18 cellular contexts compared by ENCODE assay signal in the genomic region with DNA sequence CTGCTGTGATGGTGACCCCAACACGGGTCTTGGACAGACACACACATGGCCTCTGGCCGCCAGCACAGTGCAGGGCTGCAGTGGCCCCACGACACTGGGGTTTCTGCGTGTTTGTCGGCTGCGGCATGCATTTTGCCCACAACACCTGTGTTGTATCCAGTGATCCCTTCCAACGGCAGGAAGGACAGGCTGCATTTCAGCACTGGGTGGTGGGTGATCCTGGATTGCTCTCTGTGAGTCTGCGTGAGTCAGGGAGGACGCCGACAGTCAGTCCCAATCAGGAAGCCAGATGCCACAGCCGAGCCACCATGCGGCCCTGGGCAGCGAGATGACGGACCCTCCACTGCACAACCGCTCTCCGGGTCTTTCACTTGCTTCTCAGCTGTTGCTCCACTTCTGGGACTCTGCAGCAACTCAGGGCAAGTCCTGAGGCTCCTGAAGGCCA. TPM values are rescaled to one million over a fixed set of nuclear protein-coding genes. Genes with fewer than 3 reads are reported as not detected.
"Had no signal": no experiment of that assay in that cellular context is flagged by ENCODE, and none has a peak within 500 bp of the region (broad histone marks: within the 10 kb centered on the region; RNA-seq: fewer than 3 reads in every experiment).

No MANE protein-coding gene starts in this region.

- H3K4me3 Mint-ChIP-seq: activated CD4-positive, alpha-beta memory T cell treated with anti-CD3 and anti-CD28 coated beads, Interleukin-2, amount 10 ng/mL, durations not matched to agents 7 days and 5 days; activated naive CD8-positive, alpha-beta T cell treated with anti-CD3 and anti-CD28 coated beads for 36 hours; nephron; stimulated activated memory B cell treated with anti-CD40 and anti-IgM and Interleukin-4, amounts not matched to agents 10 μg/mL and 1 μg/mL and 100 μg/mL, for 72 hours had no signal

- H3K27ac Mint-ChIP-seq: activated CD4-positive, alpha-beta memory T cell treated with anti-CD3 and anti-CD28 coated beads, Interleukin-2, amount 10 ng/mL, durations not matched to agents 7 days and 5 days; activated naive CD8-positive, alpha-beta T cell treated with anti-CD3 and anti-CD28 coated beads for 36 hours; stimulated activated memory B cell treated with anti-CD40 and anti-IgM and Interleukin-4, amounts not matched to agents 10 μg/mL and 1 μg/mL and 100 μg/mL, for 72 hours had no signal

- H3K36me3 ChIP-seq: breast epithelium, gastrocnemius medialis had no signal

- H3K27ac ChIP-seq: breast epithelium, gastrocnemius medialis had no signal

- H3K9me3 Mint-ChIP-seq: activated CD4-positive, alpha-beta memory T cell treated with anti-CD3 and anti-CD28 coated beads, Interleukin-2, amount 10 ng/mL, durations not matched to agents 7 days and 5 days; activated naive CD8-positive, alpha-beta T cell treated with anti-CD3 and anti-CD28 coated beads for 36 hours; nephron; stimulated activated memory B cell treated with anti-CD40 and anti-IgM and Interleukin-4, amounts not matched to agents 10 μg/mL and 1 μg/mL and 100 μg/mL, for 72 hours had no signal

- H3K4me3 ChIP-seq: breast epithelium, gastrocnemius medialis had no signal

- H3K4me1 Mint-ChIP-seq: activated CD4-positive, alpha-beta memory T cell treated with anti-CD3 and anti-CD28 coated beads, Interleukin-2, amount 10 ng/mL, durations not matched to agents 7 days and 5 days; activated naive CD8-positive, alpha-beta T cell treated with anti-CD3 and anti-CD28 coated beads for 36 hours had no signal

- ATAC-seq: gastrocnemius medialis; left ventricle myocardium superior; stimulated activated memory B cell treated with anti-CD40 and anti-IgM and Interleukin-4, amounts not matched to agents 10 μg/mL and 1 μg/mL and 100 μg/mL, for 72 hours had no signal

- H3K27me3 Mint-ChIP-seq: activated naive CD8-positive, alpha-beta T cell treated with anti-CD3 and anti-CD28 coated beads for 36 hours had no signal

- H3K9me3 ChIP-seq: breast epithelium, gastrocnemius medialis had no signal

- H3K4me1 ChIP-seq: breast epithelium, gastrocnemius medialis had no signal

- DNase-seq: activated CD4-positive, alpha-beta memory T cell treated with anti-CD3 and anti-CD28 coated beads, Interleukin-2, amount 10 ng/mL, durations not matched to agents 7 days and 5 days; activated CD8-positive, alpha-beta memory T cell treated with anti-CD3 and anti-CD28 coated beads, Interleukin-2, amount 50 U/mL, for 4 hours; activated naive CD8-positive, alpha-beta T cell treated with anti-CD3 and anti-CD28 coated beads for 36 hours; anterior cingulate cortex; gastrocnemius medialis; left ventricle myocardium superior; mesendoderm; stimulated activated CD4-positive, alpha-beta T cell treated with anti-CD3 and anti-CD28 coated beads, Interleukin-2, amount 100 ng/mL, for 48 hours; SW 1271 had no signal

- H3K36me3 Mint-ChIP-seq: activated naive CD8-positive, alpha-beta T cell treated with anti-CD3 and anti-CD28 coated beads for 36 hours; stimulated activated memory B cell treated with anti-CD40 and anti-IgM and Interleukin-4, amounts not matched to agents 10 μg/mL and 1 μg/mL and 100 μg/mL, for 72 hours had no signal

RNA-seq across cellular contexts. Expression of gene LRTM2, which starts 20.6 kb away (rescaled TPM):
- total RNA-seq: activated CD4-positive, alpha-beta memory T cell treated with anti-CD3 and anti-CD28 coated beads, Interleukin-2, amount 10 ng/mL, durations not matched to agents 7 days and 5 days; activated naive CD8-positive, alpha-beta T cell treated with anti-CD3 and anti-CD28 coated beads for 36 hours; breast epithelium; dermis microvascular lymphatic vessel endothelial cell; epithelial cell of proximal tubule; gastrocnemius medialis; left ventricle myocardium superior; osteocyte; SK-MEL-5; urinary bladder had no signal
- polyA plus RNA-seq: keratinocyte, urinary bladder had no signal
